ENCODE assay signal across 24 cellular contexts in genomic region chr2:54261537-54261936, GRCh38. TPM values are rescaled to one million over a fixed set of nuclear protein-coding genes. Genes with fewer than 3 reads are reported as not detected.
"Had no signal": no experiment of that assay in that cellular context is flagged by ENCODE, and none has a peak within 500 bp of the region (broad histone marks: within the 10 kb centered on the region; RNA-seq: fewer than 3 reads in every experiment).

No MANE protein-coding gene starts in this region.

- H3K27ac ChIP-seq: epithelial cell of prostate, esophagus muscularis mucosa, foreskin keratinocyte, neutrophil, sigmoid colon, skin epidermis had no signal

- H3K9me3 ChIP-seq: esophagus muscularis mucosa, mucosa of descending colon, neutrophil, sigmoid colon had no signal

- ATAC-seq: foreskin keratinocyte; left colon; mucosa of descending colon; naive thymus-derived CD8-positive, alpha-beta T cell had no signal

- H3K4me1 Mint-ChIP-seq: naive thymus-derived CD8-positive, alpha-beta T cell had no signal

- DNase-seq: cortex of kidney; effector memory CD4-positive, alpha-beta T cell; foreskin keratinocyte; left colon; mucosa of descending colon; naive thymus-derived CD8-positive, alpha-beta T cell; posterior cingulate gyrus; sigmoid colon; stimulated activated CD4-positive, alpha-beta T cell treated with anti-CD3 and anti-CD28 coated beads, Interleukin-12 subunit alpha, Interleukin-12 subunit beta, amount 100 ng/mL, for 4 hours; stimulated activated naive CD4-positive, alpha-beta T cell treated with Interleukin-2 at 50 U/mL for 16 hours had no signal

- FAIRE-seq: endometrium, urothelium cell line had no signal

- H3K4me3 Mint-ChIP-seq: naive thymus-derived CD8-positive, alpha-beta T cell; type B pancreatic cell had no signal

- H3K36me3 ChIP-seq: esophagus muscularis mucosa, neutrophil, sigmoid colon had no signal

- H3K36me3 Mint-ChIP-seq: type B pancreatic cell had no signal

- H3K4me3 ChIP-seq: esophagus muscularis mucosa, mucosa of descending colon, sigmoid colon, skin epidermis had no signal

- H3K27ac Mint-ChIP-seq: naive thymus-derived CD8-positive, alpha-beta T cell; type B pancreatic cell had no signal

- H3K4me1 ChIP-seq: foreskin keratinocyte had no signal

RNA-seq across cellular contexts. Expression of gene TSPYL6, which starts 5.5 kb away (rescaled TPM):
- total RNA-seq: chondrocyte; esophagus muscularis mucosa; foreskin keratinocyte; kidney epithelial cell; left colon; lung microvascular endothelial cell; mesenteric fat pad; mucosa of descending colon; naive thymus-derived CD8-positive, alpha-beta T cell; osteocyte; pulmonary artery endothelial cell had no signal
- polyA plus RNA-seq: foreskin keratinocyte; naive thymus-derived CD8-positive, alpha-beta T cell; neural cell; sigmoid colon had no signal
